Comparison of ENCODE assay signal across 17 cellular contexts in the genomic region with DNA sequence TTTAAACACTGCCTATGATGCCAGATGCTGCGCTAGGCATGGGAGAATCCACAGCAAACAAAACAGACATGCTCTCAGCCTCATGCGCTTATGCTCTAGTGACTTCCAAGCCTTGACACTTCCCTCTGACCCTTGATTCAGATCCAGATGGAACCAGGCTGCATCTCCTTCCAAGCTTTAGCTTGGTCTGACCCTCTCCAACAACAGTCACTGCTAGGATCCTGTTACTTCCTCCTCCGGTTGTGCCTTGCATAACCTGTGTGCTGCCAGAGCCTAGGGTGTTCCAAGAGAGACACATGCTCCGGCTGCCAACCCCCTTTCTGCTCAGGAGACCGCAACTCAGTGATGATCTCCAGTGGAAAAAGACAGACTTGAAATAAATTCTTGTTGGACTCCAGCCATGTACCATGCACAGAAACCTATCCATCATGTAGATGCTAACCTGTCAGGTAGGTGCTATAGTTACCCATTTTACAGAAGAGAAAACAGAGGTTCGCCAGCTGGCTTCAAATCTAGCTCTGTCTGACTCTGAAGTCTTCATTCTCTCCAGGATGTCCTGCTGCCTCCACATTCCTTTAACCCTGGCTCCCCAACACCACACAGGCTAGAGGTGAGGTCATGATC.
DNase-seq lines count a peak whose midpoint lies in the region; ATAC-seq and TF ChIP-seq lines count a peak whose summit lies in the region.
"Had no signal": no experiment of that assay in that cellular context is flagged by ENCODE, and none has a peak within 500 bp of the region (broad histone marks: within the 10 kb centered on the region; RNA-seq: fewer than 3 reads in every experiment).

No MANE protein-coding gene starts in this region.

- ATAC-seq in GM21381 (IDR thresholded peaks at IDR 0.05; ENCODE audit: unreplicated experiment), result no peak
- ATAC-seq: stimulated activated naive CD8-positive, alpha-beta T cell treated with anti-CD3 and anti-CD28 coated beads, Interleukin-15, Interleukin-2, amounts not matched to agents 100 U/mL and 50 U/mL, for 24 hours; T-helper 17 cell had no signal

- H3K4me1 Mint-ChIP-seq in progenitor cell of endocrine pancreas (ENCODE audit: low read depth), result peaks cover 18% of the 10 kb centered on the region
- no peaks in the 10 kb centered on the region for H3K4me1 Mint-ChIP-seq in CD8-positive, alpha-beta memory T cell
- H3K4me1 Mint-ChIP-seq: activated naive CD8-positive, alpha-beta T cell treated with anti-CD3 and anti-CD28 coated beads, Interleukin-2, amount 10 ng/mL, durations not matched to agents 7 days and 5 days had no signal

- no peaks in the 10 kb centered on the region for H3K9me3 ChIP-seq in AG04450 (ENCODE audit: control insufficient read depth, insufficient read depth, low read length)
- no peaks in the 10 kb centered on the region for H3K9me3 ChIP-seq in MG63
- H3K9me3 ChIP-seq in CD8-positive, alpha-beta memory T cell (ENCODE audit: low read length), result no peaks in the 10 kb centered on the region

- H3K4me3 ChIP-seq in AG04450 (ENCODE audit: low read depth, low read length), result no peak overlapping the region
- no peak overlapping the region for H3K4me3 ChIP-seq in MG63
- no peak overlapping the region for H3K4me3 ChIP-seq in CD8-positive, alpha-beta memory T cell (ENCODE audit: low read length)

- no peak overlapping the region for H3K4me3 Mint-ChIP-seq in progenitor cell of endocrine pancreas (ENCODE audit: low read depth)
- no peak overlapping the region for H3K4me3 Mint-ChIP-seq in CD8-positive, alpha-beta memory T cell
- H3K4me3 Mint-ChIP-seq: activated naive CD8-positive, alpha-beta T cell treated with anti-CD3 and anti-CD28 coated beads, Interleukin-2, amount 10 ng/mL, durations not matched to agents 7 days and 5 days; activated T-helper 1 cell treated with anti-CD3 and anti-CD28 coated beads, Interleukin-12 subunit alpha, Interleukin-12 subunit beta, Interleukin-2, Interleukin-4 antibody, amounts not matched to agents 30 ng/mL and 10 ng/mL and 1 ng/mL, durations not matched to agents 14 hours and 24 hours and 36 hours; T-helper 17 cell had no signal

- peaks cover under 1% of the 10 kb centered on the region for H3K36me3 Mint-ChIP-seq in progenitor cell of endocrine pancreas (ENCODE audit: insufficient read depth)
- H3K36me3 Mint-ChIP-seq in CD8-positive, alpha-beta memory T cell, result no peaks in the 10 kb centered on the region
- H3K36me3 Mint-ChIP-seq: activated naive CD8-positive, alpha-beta T cell treated with anti-CD3 and anti-CD28 coated beads, Interleukin-2, amount 10 ng/mL, durations not matched to agents 7 days and 5 days had no signal

- H3K4me1 ChIP-seq in CD8-positive, alpha-beta memory T cell (ENCODE audit: insufficient read depth, low read length), result no peaks in the 10 kb centered on the region

- CTCF ChIA-PET in AG04450 (lab: Charles Lee), result interaction anchor here (1.3 to 1.8 kb wide), 2 partner anchors 51 to 206 kb away, joined by 3 to 7 read pairs; no protein-coding TSS in a partner anchor
- CTCF ChIA-PET in CD8-positive, alpha-beta memory T cell (lab: Charles Lee), result no interaction called here

- H3K27me3 Mint-ChIP-seq in progenitor cell of endocrine pancreas, result peaks cover 12% of the 10 kb centered on the region
- peaks cover 2 to 27% of the 10 kb centered on the region in 2 donors for H3K27me3 Mint-ChIP-seq in CD8-positive, alpha-beta memory T cell

- POLR2A ChIA-PET in AG04450 (lab: Yijun Ruan, JAX), result no interaction called here
- POLR2A ChIA-PET in CD8-positive, alpha-beta memory T cell (lab: Charles Lee), result no interaction called here

- H3K27ac ChIP-seq in AG04450 (ENCODE audit: low read depth, low read length), result peak overlapping the region; percentile 54
- H3K27ac ChIP-seq in CD8-positive, alpha-beta memory T cell (ENCODE audit: low read depth, low read length), result no peak overlapping the region
- H3K27ac ChIP-seq: HL-60, KMS-11 had no signal

- H3K27ac Mint-ChIP-seq in progenitor cell of endocrine pancreas, result peak overlapping the region; percentile 1
- no peak overlapping the region for H3K27ac Mint-ChIP-seq in CD8-positive, alpha-beta memory T cell
- H3K27ac Mint-ChIP-seq: activated naive CD8-positive, alpha-beta T cell treated with anti-CD3 and anti-CD28 coated beads, Interleukin-2, amount 10 ng/mL, durations not matched to agents 7 days and 5 days; activated T-helper 1 cell treated with anti-CD3 and anti-CD28 coated beads, Interleukin-12 subunit alpha, Interleukin-12 subunit beta, Interleukin-2, Interleukin-4 antibody, amounts not matched to agents 30 ng/mL and 10 ng/mL and 1 ng/mL, durations not matched to agents 14 hours and 24 hours and 36 hours; T-helper 17 cell had no signal

- no peaks in the 10 kb centered on the region for H3K27me3 ChIP-seq in AG04450 (ENCODE audit: control insufficient read depth, insufficient read depth, low read length)
- H3K27me3 ChIP-seq in MG63, result no peaks in the 10 kb centered on the region
- H3K27me3 ChIP-seq in CD8-positive, alpha-beta memory T cell (ENCODE audit: insufficient read depth, low read length, poor library complexity, severe bottlenecking), result no peaks in the 10 kb centered on the region

- DNase-seq in AG04450 (ENCODE audit: low read depth, low spot score) (no peak), MG63 (peak; percentile 26), fibroblast of gingiva (ENCODE audit: low read depth) (peak; percentile 89), progenitor cell of endocrine pancreas (ENCODE audit: low spot score, unreplicated experiment) (no peak), NCI-H1092 (lab: John Stamatoyannopoulos, UW) (no peak)
- no peak for DNase-seq in CD8-positive, alpha-beta memory T cell
- DNase-seq in stimulated activated CD4-positive, alpha-beta T cell treated with anti-CD3 and anti-CD28 coated beads, Interleukin-4, amount 100 ng/mL, for 4 hours, result no peak
- DNase-seq: activated CD4-positive, CD25-positive, alpha-beta regulatory T cell; activated CD8-positive, alpha-beta memory T cell treated with anti-CD3 and anti-CD28 coated beads for 24 hours; activated naive CD8-positive, alpha-beta T cell treated with anti-CD3 and anti-CD28 coated beads, Interleukin-2, amount 10 ng/mL, durations not matched to agents 7 days and 5 days; NCI-H1436; stimulated activated naive CD8-positive, alpha-beta T cell treated with anti-CD3 and anti-CD28 coated beads, Interleukin-15, Interleukin-2, amounts not matched to agents 100 U/mL and 50 U/mL, for 24 hours; T-helper 17 cell had no signal

- TF ChIP-seq CTCF in AG04450 (IDR thresholded peaks at IDR 0.05; ENCODE audit: low read depth, low read length) (no peak), progenitor cell of endocrine pancreas (IDR thresholded peaks at IDR 0.05; ENCODE audit: unreplicated experiment) (no peak)

- H3K9me3 Mint-ChIP-seq in progenitor cell of endocrine pancreas (ENCODE audit: low read depth), result no peaks in the 10 kb centered on the region
- H3K9me3 Mint-ChIP-seq in CD8-positive, alpha-beta memory T cell, result no peaks in the 10 kb centered on the region
- H3K9me3 Mint-ChIP-seq: activated naive CD8-positive, alpha-beta T cell treated with anti-CD3 and anti-CD28 coated beads, Interleukin-2, amount 10 ng/mL, durations not matched to agents 7 days and 5 days; activated T-helper 1 cell treated with anti-CD3 and anti-CD28 coated beads, Interleukin-12 subunit alpha, Interleukin-12 subunit beta, Interleukin-2, Interleukin-4 antibody, amounts not matched to agents 30 ng/mL and 10 ng/mL and 1 ng/mL, durations not matched to agents 14 hours and 24 hours and 36 hours had no signal

- no peaks in the 10 kb centered on the region; the same call in 1 of the 2 replicates for H3K36me3 ChIP-seq in MG63
- no peaks in the 10 kb centered on the region for H3K36me3 ChIP-seq in CD8-positive, alpha-beta memory T cell (ENCODE audit: insufficient read depth, low read length)

Comparison
In these comparisons a context has a peak if more than half of its experiments do, and no peak if none do; other contexts are left out.
1. DNase-seq: peak in MG63 (single experiment) and fibroblast of gingiva (single experiment); none in AG04450 (single experiment), progenitor cell of endocrine pancreas (single experiment), CD8-positive, alpha-beta memory T cell (0 of 5), NCI-H1092 (single experiment) and stimulated activated CD4-positive, alpha-beta T cell treated with anti-CD3 and anti-CD28 coated beads, Interleukin-4, amount 100 ng/mL, for 4 hours (0 of 2).